ENCODE assay signal across 8 cellular contexts in the genomic region with DNA sequence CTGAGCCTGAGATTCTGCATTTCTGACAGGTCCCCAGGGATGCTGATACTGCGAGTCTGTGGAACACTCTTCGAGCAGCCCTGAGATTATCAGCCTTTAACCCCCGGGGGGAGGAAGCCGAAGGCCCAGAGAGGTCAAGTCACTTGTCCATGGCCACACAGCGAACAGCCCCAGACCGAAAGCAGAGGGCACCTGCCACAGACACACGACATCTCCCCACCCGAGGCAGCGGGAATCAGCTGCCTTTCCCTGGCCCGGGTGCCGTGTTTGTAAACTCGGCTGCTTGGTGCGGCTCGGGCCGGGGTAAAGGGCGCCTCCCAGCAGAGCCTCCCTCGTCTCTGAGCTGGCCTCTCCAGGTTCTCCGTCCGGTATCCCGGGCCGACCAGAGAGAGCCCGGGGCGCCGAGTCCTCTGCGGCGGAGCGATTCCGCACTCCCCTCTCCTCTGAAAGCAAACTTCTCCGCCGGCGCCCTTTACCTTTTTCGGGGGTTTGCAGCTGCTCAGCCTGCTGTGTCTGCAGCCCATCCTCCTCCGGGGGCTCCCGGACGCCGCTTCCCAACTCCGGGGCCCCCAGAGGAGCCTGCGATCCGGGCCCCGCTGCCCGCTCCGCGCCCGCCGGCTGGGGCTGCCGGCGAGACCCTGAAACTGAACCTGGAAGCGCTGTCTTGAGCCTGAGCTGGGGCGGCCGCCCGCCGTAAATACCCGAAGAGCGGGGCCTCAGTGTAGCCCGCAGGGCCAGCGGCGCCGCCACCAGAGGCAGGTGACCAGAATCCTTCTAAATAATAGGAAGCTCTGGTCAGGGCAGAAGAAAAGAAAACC. TPM values are rescaled to one million over a fixed set of nuclear protein-coding genes. Genes with fewer than 3 reads are reported as not detected.
DNase-seq lines count a peak whose midpoint lies in the region; ATAC-seq and TF ChIP-seq lines count a peak whose summit lies in the region.

Gene CCDC69, minus strand, starts transcription at position 646 of the 818 bp plus-strand sequence. Its CDS starts 122 bp downstream, at position 524.

- H3K9me3 Mint-ChIP-seq in effector memory CD8-positive, alpha-beta T cell = no peaks in the 10 kb centered on the region

- peak; percentile 85 for TF ChIP-seq POLR2A in GM18526 (IDR thresholded peaks at IDR 0.05; ENCODE audit: extremely low read depth, insufficient read length)

- DNase-seq in AG20443 (ENCODE audit: low spot score) (peak; percentile 90), NCI-H460 (ENCODE audit: extremely low read depth, low read depth) (peak; percentile 40), lung microvascular endothelial cell (ENCODE audit: low read depth in 2 of 2) (peak; percentile 71 to 79)
- peak; percentile 48 for DNase-seq in activated CD4-positive, alpha-beta T cell treated with anti-CD3 and anti-CD28 coated beads, Interleukin-2, amount 50 U/mL, for 1 hour
- peak; percentile 34 to 50 (median 38) for DNase-seq in effector memory CD8-positive, alpha-beta T cell
- DNase-seq in stimulated activated CD8-positive, alpha-beta memory T cell treated with anti-CD3 and anti-CD28 coated beads, Interleukin-4, amount 100 ng/mL, for 48 hours = peak; percentile 75

- peak within 1 kb of the TSS; percentile 92 to 93 for H3K27ac Mint-ChIP-seq in effector memory CD8-positive, alpha-beta T cell

- peak; percentile 61 for ATAC-seq in HG03025 (IDR thresholded peaks at IDR 0.05; ENCODE audit: low FRiP score, unreplicated experiment)
- ATAC-seq in effector memory CD8-positive, alpha-beta T cell (replicated peaks) = peak; percentile 72

- H3K4me3 Mint-ChIP-seq in effector memory CD8-positive, alpha-beta T cell = peak within 1 kb of the TSS; percentile 79 to 80

- H3K27me3 Mint-ChIP-seq in effector memory CD8-positive, alpha-beta T cell = no peaks in the 10 kb centered on the region

- peaks cover 52 to 53% of the 10 kb centered on the region in 2 donors for H3K4me1 Mint-ChIP-seq in effector memory CD8-positive, alpha-beta T cell (ENCODE audit: low read depth in 2 of 2)

- peaks cover 9% of the 10 kb centered on the region for H3K36me3 Mint-ChIP-seq in effector memory CD8-positive, alpha-beta T cell (ENCODE audit: insufficient read depth)

RNA-seq across cellular contexts. Expression of gene CCDC69, which starts in this region (rescaled TPM):
- 1.2 and 1.9 TPM in 2 replicates for total RNA-seq in NCI-H460 (2014; rRNA removed; shearing (Covaris generic))
- 0.26 and 1.1 TPM in 2 replicates for polyA plus RNA-seq in NCI-H460 (2014; cell fraction: nucleus; rRNA removed)
- total RNA-seq in lung microvascular endothelial cell = 0.99 and 2.4 TPM in 2 replicates

Comparison
In these comparisons a context has a peak if more than half of its experiments do, and no peak if none do; other contexts are left out.
1. Peak in every context shown above with its lines: DNase-seq and ATAC-seq.
2. DNase-seq: peak in every context shown above with its lines; median percentile 90 in AG20443; 75 in lung microvascular endothelial cell; 75 in stimulated activated CD8-positive, alpha-beta memory T cell treated with anti-CD3 and anti-CD28 coated beads, Interleukin-4, amount 100 ng/mL, for 48 hours; 48 in activated CD4-positive, alpha-beta T cell treated with anti-CD3 and anti-CD28 coated beads, Interleukin-2, amount 50 U/mL, for 1 hour; 40 in NCI-H460; 38 in effector memory CD8-positive, alpha-beta T cell.